ENCODE assay signal across 8 cellular contexts in the genomic region with DNA sequence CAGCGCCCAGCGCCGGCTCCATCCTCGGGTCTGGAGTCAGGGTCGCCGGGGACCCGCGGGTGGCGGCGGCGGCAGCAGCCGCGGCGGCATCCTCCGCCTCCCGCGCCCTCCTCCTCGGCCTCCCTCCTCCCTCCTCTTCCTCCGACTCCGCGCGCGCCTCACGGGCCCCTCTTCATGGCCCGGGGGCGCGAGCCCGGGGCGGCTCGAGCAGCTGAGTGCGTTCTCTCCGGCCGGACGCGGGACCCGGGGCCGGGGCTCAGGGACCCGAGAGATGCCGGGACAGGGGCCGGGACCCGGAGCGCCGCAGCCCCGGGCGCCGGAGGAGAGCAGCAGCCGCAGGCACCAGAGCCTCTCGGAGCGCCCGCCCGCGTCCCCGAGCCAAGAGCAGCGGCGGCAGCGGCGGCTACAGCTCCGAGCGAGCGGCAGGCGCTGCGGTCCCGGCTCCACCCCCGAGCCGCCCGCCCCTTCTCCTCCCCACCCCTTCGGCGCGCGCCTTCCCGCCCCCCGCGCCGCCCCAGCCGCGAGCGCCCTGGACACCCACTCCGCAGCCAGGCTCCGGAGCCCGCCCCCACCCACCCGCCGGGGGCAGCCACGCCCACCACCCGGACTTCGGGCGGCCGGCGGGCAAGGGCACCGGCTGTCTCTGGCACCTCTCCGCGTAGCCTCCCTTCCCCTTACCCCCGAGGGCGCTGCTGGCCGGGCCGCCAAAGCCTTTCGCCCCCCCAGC. TPM values are rescaled to one million over a fixed set of nuclear protein-coding genes. Genes with fewer than 3 reads are reported as not detected.
DNase-seq lines count a peak whose midpoint lies in the region; FAIRE-seq and TF ChIP-seq lines count a peak whose summit lies in the region.

A gene with protein sequence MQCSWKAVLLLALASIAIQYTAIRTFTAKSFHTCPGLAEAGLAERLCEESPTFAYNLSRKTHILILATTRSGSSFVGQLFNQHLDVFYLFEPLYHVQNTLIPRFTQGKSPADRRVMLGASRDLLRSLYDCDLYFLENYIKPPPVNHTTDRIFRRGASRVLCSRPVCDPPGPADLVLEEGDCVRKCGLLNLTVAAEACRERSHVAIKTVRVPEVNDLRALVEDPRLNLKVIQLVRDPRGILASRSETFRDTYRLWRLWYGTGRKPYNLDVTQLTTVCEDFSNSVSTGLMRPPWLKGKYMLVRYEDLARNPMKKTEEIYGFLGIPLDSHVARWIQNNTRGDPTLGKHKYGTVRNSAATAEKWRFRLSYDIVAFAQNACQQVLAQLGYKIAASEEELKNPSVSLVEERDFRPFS (minus strand): TSS at position 417 of the 727 bp plus-strand sequence. CDS start 14,699 bp downstream, outside the sequence.

- FAIRE-seq in bronchial epithelial cell (lab: Jason Lieb, UNC) = no peak

- peaks cover 40% of the 10 kb centered on the region for H3K27me3 ChIP-seq in bronchial epithelial cell (ENCODE audit: control insufficient read depth, insufficient read depth, low read length)

- DNase-seq in NCI-H1436 (lab: John Stamatoyannopoulos, UW) = peak; percentile 11
- no peak for DNase-seq in NCI-H1436 treated with DMSO at 0.1 percent for 48 hours (lab: John Stamatoyannopoulos, UW)
- peak; percentile 50 for DNase-seq in NCI-H226
- no peak for DNase-seq in bronchial epithelial cell (ENCODE audit: low read depth)
- peak; percentile 33 for DNase-seq in iris pigment epithelial cell (ENCODE audit: low read depth)
- no peak for DNase-seq in NCI-H2107 (lab: John Stamatoyannopoulos, UW)
- no peak for DNase-seq in SKM-1 treated with dmso at 0.1 percent for 144 hours (lab: John Stamatoyannopoulos, UW; ENCODE audit: unreplicated experiment)

- TF ChIP-seq CTCF in bronchial epithelial cell (IDR thresholded peaks at IDR 0.05; ENCODE audit: insufficient read depth, low read length, severe bottlenecking) = no peak

- H3K4me3 ChIP-seq in bronchial epithelial cell (ENCODE audit: low read depth, low read length) = peak within 1 kb of the TSS; percentile 35
- peak within 1 kb of the TSS; percentile 37 to 62 (median 46) for H3K4me3 ChIP-seq in skin epidermis

- no peaks in the 10 kb centered on the region for H3K36me3 ChIP-seq in bronchial epithelial cell (ENCODE audit: control insufficient read depth, insufficient read depth, low read length)

- H3K27ac ChIP-seq in skin epidermis = peak within 1 kb of the TSS in 4 of 21 experiments; percentile 2 to 65 (median 27)

RNA-seq across cellular contexts. Expression of the gene that starts here (rescaled TPM):
- 0.26 and 2.4 TPM in 2 replicates for total RNA-seq in bronchial epithelial cell

Comparison
In these comparisons a context has a peak if more than half of its experiments do, and no peak if none do; other contexts are left out.
1. DNase-seq: peak in NCI-H1436 (single experiment), NCI-H226 (single experiment) and iris pigment epithelial cell (single experiment); none in NCI-H1436 treated with DMSO at 0.1 percent for 48 hours (single experiment), bronchial epithelial cell (single experiment), NCI-H2107 (single experiment) and SKM-1 treated with dmso at 0.1 percent for 144 hours (single experiment).